Comparison of ENCODE assay signal across 8 cellular contexts in the genomic region with DNA sequence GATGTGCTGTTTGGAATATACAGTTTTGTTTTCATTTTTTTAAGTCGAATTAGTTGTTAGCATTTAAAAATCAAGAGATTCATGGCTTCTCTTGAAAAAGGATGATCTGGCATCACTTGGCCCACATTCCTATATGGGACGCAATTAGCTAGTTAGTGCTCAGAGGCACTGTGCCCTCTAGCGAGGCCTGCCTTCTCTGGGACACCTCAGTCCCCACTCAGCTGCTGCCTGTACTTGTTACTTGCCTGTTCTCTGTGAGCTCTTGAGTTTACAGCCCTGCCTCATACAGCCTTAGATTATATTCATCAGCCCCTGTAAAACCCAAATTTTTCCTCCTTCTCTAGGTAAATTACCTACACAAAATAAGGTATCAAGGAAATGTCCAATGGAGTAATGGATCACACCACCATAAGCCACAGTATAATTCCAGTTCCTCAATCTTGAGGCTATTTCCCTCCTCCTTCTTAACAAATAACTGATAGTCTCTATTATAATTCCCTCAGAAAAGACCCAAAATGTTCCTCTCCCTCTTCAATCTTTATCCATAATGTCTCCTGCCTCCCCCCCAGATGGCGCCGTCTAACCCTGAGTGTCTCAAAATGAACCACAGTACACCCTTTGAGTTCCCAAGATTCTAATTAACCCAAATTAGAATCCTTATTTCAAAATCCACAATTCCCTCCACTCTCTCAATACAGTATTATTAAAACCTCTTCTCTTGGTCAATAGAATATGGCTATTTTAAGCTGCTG. TPM values are rescaled to one million over a fixed set of nuclear protein-coding genes. Genes with fewer than 3 reads are reported as not detected.
DNase-seq lines count a peak whose midpoint lies in the region; ATAC-seq and TF ChIP-seq lines count a peak whose summit lies in the region.

No MANE protein-coding gene starts in this region.

- POLR2A ChIA-PET in MCF 10A (lab: Yijun Ruan, JAX) = interaction anchor here (1.1 to 9.6 kb wide), 16 partner anchors 14 to 256 kb away, joined by 3 to 120 read pairs (median 20); partner anchors contain the start of genes PIK3CA and ZNF639

- no TSS peak for BruUV-seq in MCF 10A (replicated peaks; lab: Mats Ljungman, UMichigan)

- H3K4me3 Mint-ChIP-seq in MCF 10A (ENCODE audit: unreplicated experiment) (peak overlapping the region; percentile 93), neural crest cell (peak overlapping the region; percentile 0)

- H3K27me3 Mint-ChIP-seq in MCF 10A (ENCODE audit: insufficient read depth, unreplicated experiment) (no peaks in the 10 kb centered on the region), neural crest cell (ENCODE audit: low read depth) (no peaks in the 10 kb centered on the region)

- CTCF ChIA-PET in MCF 10A (lab: Yijun Ruan, JAX) = interaction anchor here (0.6 to 4.2 kb wide), 34 partner anchors 9 to 637 kb away, joined by 3 to 34 read pairs (median 4); partner anchors contain the start of genes PIK3CA and ZNF639

- H3K9me3 Mint-ChIP-seq in MCF 10A (ENCODE audit: unreplicated experiment) (no peaks in the 10 kb centered on the region), neural crest cell (no peaks in the 10 kb centered on the region)

- ATAC-seq in GM21619 (IDR thresholded peaks at IDR 0.05; ENCODE audit: unreplicated experiment) = no peak
- no peak for ATAC-seq in activated CD4-positive, CD25-positive, alpha-beta regulatory T cell treated with anti-CD3 and anti-CD28 coated beads, Interleukin-2, amount 50 U/mL, for 24 hours

- intact Hi-C loops in MCF 10A (cut with micrococcal nuclease) = loop anchor here (1.0 kb wide), 2 partner anchors 54 to 247 kb away; no protein-coding TSS in a partner anchor

- TF ChIP-seq CTCF in AG09319 (IDR thresholded peaks at IDR 0.05; ENCODE audit: low read depth, low read length) (peak; percentile 70), GM13976 (IDR thresholded peaks at IDR 0.05; ENCODE audit: borderline replicate concordance, control extremely low read depth, extremely low read depth, insufficient read depth, missing control alignments) (peak; percentile 59), MCF 10A (IDR thresholded peaks at IDR 0.05; ENCODE audit: unreplicated experiment) (peak; percentile 45), neural crest cell (conservative IDR thresholded peaks at IDR 0.05) (peak; percentile 45)

- in situ Hi-C loops in GM13976 (cut with MboI; ENCODE audit: low sequenced_read_pairs, unreplicated experiment) = no loop called here

- H3K36me3 Mint-ChIP-seq in MCF 10A (ENCODE audit: insufficient read depth, unreplicated experiment) (peaks cover 43% of the 10 kb centered on the region), neural crest cell (ENCODE audit: low read depth) (no peaks in the 10 kb centered on the region)

- DNase-seq in AG09319 (ENCODE audit: extremely low read depth, low read depth) = no peak
- no peak for DNase-seq in GM13976 (ENCODE audit: low spot score)
- DNase-seq in RPMI7951 (ENCODE audit: low read depth) = peak; percentile 32
- DNase-seq in MCF 10A (ENCODE audit: unreplicated experiment) = peak; percentile 47
- DNase-seq in neural crest cell (ENCODE audit: low read depth, low spot score) = no peak
- no peak for DNase-seq in NCI-H1048 (lab: John Stamatoyannopoulos, UW)

- peak overlapping the region; percentile 90 for H3K27ac Mint-ChIP-seq in MCF 10A (ENCODE audit: low read depth, unreplicated experiment)
- H3K27ac Mint-ChIP-seq in neural crest cell (ENCODE audit: unreplicated experiment) = no peak overlapping the region

- H3K4me1 Mint-ChIP-seq in MCF 10A (ENCODE audit: insufficient read depth, unreplicated experiment) (peaks cover 42% of the 10 kb centered on the region), neural crest cell (peaks cover 8% of the 10 kb centered on the region)

RNA-seq across cellular contexts. Expression of gene ZMAT3, which starts 2.7 kb away (rescaled TPM):
- total RNA-seq in RPMI7951 (2014; rRNA removed; shearing (Covaris generic)) = 5.1 and 5.8 TPM in 2 replicates
- total RNA-seq in MCF 10A (2022) = 50.9 and 58.0 TPM in 2 replicates
- total RNA-seq in neural crest cell = 8.4 and 9.8 TPM in 2 replicates

Comparison
In these comparisons a context has a peak if more than half of its experiments do, and no peak if none do; other contexts are left out.
1. DNase-seq: peak in RPMI7951 (single experiment) and MCF 10A (single experiment); none in AG09319 (single experiment), GM13976 (single experiment), neural crest cell (single experiment) and NCI-H1048 (single experiment).
2. Peak in every context shown above with its lines, with median percentiles within 50 percentile points of each other: CTCF ChIP-seq.